Comparison of ENCODE assay signal across 18 cellular contexts in genomic region chr14:96688629-96689028, GRCh38.
DNase-seq lines count a peak whose midpoint lies in the region; ATAC-seq, FAIRE-seq and TF ChIP-seq lines count a peak whose summit lies in the region.
"Had no signal": no experiment of that assay in that cellular context is flagged by ENCODE, and none has a peak within 500 bp of the region (broad histone marks: within the 10 kb centered on the region; RNA-seq: fewer than 3 reads in every experiment).

No MANE protein-coding gene starts in this region.

- peaks cover 2% of the 10 kb centered on the region in 2 experiments; a peak in 1 of 4 replicates for H3K27me3 ChIP-seq in GM12878 (replicated peaks in 1 of 2; ENCODE audit: control insufficient read depth in 2 of 2, insufficient read depth in 2 of 2, low read length in 1 of 2)
- no peaks in the 10 kb centered on the region for H3K27me3 ChIP-seq in neural cell (ENCODE audit: insufficient read depth, low read depth, low read length)
- H3K27me3 ChIP-seq: SJCRH30 had no signal

- intact Hi-C loops in GM12878 (cut with micrococcal nuclease; ENCODE audit: unreplicated experiment) = no loop called here

- ATAC-seq in GM12878 = no peak
- ATAC-seq: HepG2, T-helper 17 cell had no signal

- H3K79me2 ChIP-seq in GM12878 (ENCODE audit: control insufficient read depth, insufficient read depth, low read length) (no peaks in the 10 kb centered on the region), neural cell (replicated peaks; ENCODE audit: insufficient read depth, low read length) (no peaks in the 10 kb centered on the region)

- no peaks in the 10 kb centered on the region for H3K9me2 ChIP-seq in neural cell (ENCODE audit: insufficient read depth, low read length)

- TF ChIP-seq POLR2A in NB4 (IDR thresholded peaks at IDR 0.05; ENCODE audit: extremely low read depth, insufficient read length) (no peak), GM12878 (IDR thresholded peaks at IDR 0.05; ENCODE audit: low read depth, low read length) (no peak)

- RAD21 ChIA-PET in GM12878 (lab: Charles Lee; ENCODE audit: unreplicated experiment) = no interaction called here

- no peaks in the 10 kb centered on the region; the same call in 2 of the 3 replicates for H3K9me3 ChIP-seq in GM12878 (replicated peaks; ENCODE audit: control insufficient read depth, insufficient read depth, low read length)
- no peaks in the 10 kb centered on the region for H3K9me3 ChIP-seq in neural cell (ENCODE audit: low read length)
- H3K9me3 ChIP-seq: SJCRH30 had no signal

- no peaks in the 10 kb centered on the region for H3K36me3 ChIP-seq in GM12878 (ENCODE audit: control insufficient read depth in 2 of 2, insufficient read depth in 2 of 2, low read length in 1 of 2)
- H3K36me3 ChIP-seq in neural cell (ENCODE audit: insufficient read depth, low read length) = no peaks in the 10 kb centered on the region
- H3K36me3 ChIP-seq: SJCRH30 had no signal

- TF ChIP-seq RAD21 in GM12878 (IDR thresholded peaks at IDR 0.05; ENCODE audit: insufficient read depth, low read depth, low read length) = no peak
- TF ChIP-seq RAD21 in neural cell (conservative IDR thresholded peaks at IDR 0.05) = no peak

- in situ Hi-C loops in GM12878 (cut with MboI) = no loop called here

- DNase-seq in NCI-H524 (lab: John Stamatoyannopoulos, UW) (peak; percentile 19 to 38), NCI-H524 treated with DMSO at 0.1 percent for 48 hours (lab: John Stamatoyannopoulos, UW) (no peak), NB4 (ENCODE audit: low read depth) (peak; percentile 6), GM12878 (ENCODE audit: low read depth, low spot score) (no peak), NCI-H187 treated with DMSO at 0.1 percent for 48 hours (lab: John Stamatoyannopoulos, UW) (no peak), NCI-H2107 (lab: John Stamatoyannopoulos, UW) (no peak)
- DNase-seq: C1 segment of cervical spinal cord; H7; NCI-H146; NCI-H2171; NK-92 treated with Interleukin-12 subunit alpha and Interleukin-12 subunit beta, amount 100 ng/mL, for 24 hours; PC-9; SJCRH30; T-helper 17 cell had no signal

- no peaks in the 10 kb centered on the region for H4K20me1 ChIP-seq in GM12878 (ENCODE audit: control insufficient read depth, insufficient read depth)
- H4K20me1 ChIP-seq in neural cell (ENCODE audit: insufficient read depth) = no peaks in the 10 kb centered on the region

- SMC1A ChIA-PET in GM12878 (lab: Charles Lee; ENCODE audit: uncharacterized antibody, unreplicated experiment) = no interaction called here

- CTCF ChIA-PET in GM12878 (lab: Yijun Ruan, JAX) = no interaction called here

- BruUV-seq in GM12878 (replicated peaks; lab: Mats Ljungman, UMichigan) = no TSS peak

- no peak overlapping the region for H2AFZ ChIP-seq in GM12878 (ENCODE audit: control insufficient read depth, low read depth, low read length)
- H2AFZ ChIP-seq in neural cell (ENCODE audit: low read depth, low read length) = peak overlapping the region; percentile 14
- H2AFZ ChIP-seq: PC-9 had no signal

- no peaks in the 10 kb centered on the region; the same call in 1 of the 2 replicates for H3K4me1 ChIP-seq in GM12878 (ENCODE audit: control insufficient read depth, insufficient read depth, low read length)
- H3K4me1 ChIP-seq: SJCRH30 had no signal

- 93% methylated on average over 1 of the region's 1 CpG for WGBS in GM12878 (ENCODE audit: insufficient coverage, insufficient replicate concordance, low lambda C conversion rate, missing lambda C conversion rate)

- TF ChIP-seq EP300 in GM12878 (IDR thresholded peaks at IDR 0.05; ENCODE audit: borderline replicate concordance in 1 of 2, control insufficient read depth in 1 of 2, low read depth in 2 of 2, low read length in 2 of 2) (no peak), neural cell (conservative IDR thresholded peaks at IDR 0.05; ENCODE audit: poor library complexity, severe bottlenecking) (no peak)

- FAIRE-seq in GM12878 (lab: Jason Lieb, UNC) = no peak
- FAIRE-seq: GM19239, HepG2 had no signal

- TF ChIP-seq CTCF in NB4 (IDR thresholded peaks at IDR 0.05; ENCODE audit: low read depth, low read length) = no peak
- TF ChIP-seq CTCF in GM12878 (IDR thresholded peaks at IDR 0.05 in 2 of 3, conservative IDR thresholded peaks at IDR 0.05 in 1 of 3; ENCODE audit: control insufficient read depth in 2 of 3, extremely low read depth in 1 of 3, insufficient read depth in 1 of 3, low read depth in 3 of 3, low read length in 3 of 3) = no peak
- no peak for TF ChIP-seq CTCF in neural cell (IDR thresholded peaks at IDR 0.05; ENCODE audit: poor library complexity, severe bottlenecking)

- POLR2A ChIA-PET in GM12878 (lab: Charles Lee) = no interaction called here

- no peak overlapping the region for H3K27ac ChIP-seq in GM12878 (ENCODE audit: control insufficient read depth, insufficient read depth)
- peak overlapping the region; percentile 63 for H3K27ac ChIP-seq in neural cell (ENCODE audit: low read length)
- H3K27ac ChIP-seq: KMS-11, PC-9, SJCRH30 had no signal

- H3K4me2 ChIP-seq in GM12878 (ENCODE audit: control insufficient read depth, insufficient read depth) (no peak overlapping the region), neural cell (ENCODE audit: low read length) (peak overlapping the region; percentile 52)
- H3K4me2 ChIP-seq: KMS-11, PC-9 had no signal

- no peaks in the 10 kb centered on the region for H3F3A ChIP-seq in neural cell (ENCODE audit: insufficient read depth, low read length, poor library complexity, severe bottlenecking)

- H3K4me3 ChIP-seq in NB4 (ENCODE audit: low read depth, low read length) (no peak overlapping the region), GM12878 (no peak overlapping the region), neural cell (ENCODE audit: low read length) (peak overlapping the region; percentile 9)
- H3K4me3 ChIP-seq: PC-9, SJCRH30 had no signal

- no peak overlapping the region for H3K9ac ChIP-seq in GM12878 (ENCODE audit: control insufficient read depth, insufficient read depth, low read length)
- peak overlapping the region; percentile 13 for H3K9ac ChIP-seq in neural cell (ENCODE audit: low read length)
- H3K9ac ChIP-seq: KMS-11 had no signal

TF ChIP-seq in GM12878, 131 proteins besides CTCF, POLR2A, EP300 and RAD21 (continues in another document):
- TF ChIP-seq ZNF592 (IDR thresholded peaks at IDR 0.05) = no peak
- 0 out of 2 replicates have a peak, but pooled peaks have one; percentile 31 for TF ChIP-seq BMI1 (IDR thresholded peaks at IDR 0.05; ENCODE audit: borderline replicate concordance)

TF ChIP-seq in neural cell, 6 proteins besides CTCF, POLR2A, EP300 and RAD21:
- TF ChIP-seq SMC3 (conservative IDR thresholded peaks at IDR 0.05; ENCODE audit: poor library complexity) = no peak
- no peak for TF ChIP-seq TAF1 (IDR thresholded peaks at IDR 0.05; ENCODE audit: low read depth)
- no peak for TF ChIP-seq MXI1 (conservative IDR thresholded peaks at IDR 0.05; ENCODE audit: poor library complexity, severe bottlenecking)
- TF ChIP-seq EZH2 (IDR thresholded peaks at IDR 0.05; ENCODE audit: borderline replicate concordance, insufficient read depth, low read length, poor library complexity, severe bottlenecking) = no peak
- TF ChIP-seq POLR2AphosphoS5 (IDR thresholded peaks at IDR 0.05) = no peak
- TF ChIP-seq REST (IDR thresholded peaks at IDR 0.05; ENCODE audit: borderline replicate concordance) = no peak

Comparison
In these comparisons a context has a peak if more than half of its experiments do, and no peak if none do; other contexts are left out.
1. DNase-seq: peak in NCI-H524 (2 of 2) and NB4 (single experiment); none in NCI-H524 treated with DMSO at 0.1 percent for 48 hours (single experiment), GM12878 (single experiment), NCI-H187 treated with DMSO at 0.1 percent for 48 hours (single experiment) and NCI-H2107 (single experiment).